Comparison of ENCODE assay signal across 8 cellular contexts in genomic region chr5:93581738-93582414, GRCh38. TPM values are rescaled to one million over a fixed set of nuclear protein-coding genes. Genes with fewer than 3 reads are reported as not detected.
DNase-seq lines count a peak whose midpoint lies in the region; ATAC-seq, FAIRE-seq and TF ChIP-seq lines count a peak whose summit lies in the region.

No MANE protein-coding gene starts in this region.

- H3K27me3 ChIP-seq in GM06990 (replicated peaks; ENCODE audit: control insufficient read depth, insufficient read depth, low read length) = no peaks in the 10 kb centered on the region; the same call in none of the 2 replicates
- H3K27me3 ChIP-seq in CD4-positive, alpha-beta T cell (ENCODE audit: control insufficient read depth, insufficient read depth, low read length) = peaks cover 81% of the 10 kb centered on the region
- peaks cover 55 to 97% of the 10 kb centered on the region in 2 donors for H3K27me3 ChIP-seq in left lung

- no peak for FAIRE-seq in GM19239 (lab: Jason Lieb, UNC)

- peaks cover 11 to 46% of the 10 kb centered on the region in 2 donors for H3K4me1 ChIP-seq in left lung

- H3K36me3 Mint-ChIP-seq in CD4-positive, alpha-beta T cell (ENCODE audit: low read depth) = no peaks in the 10 kb centered on the region

- intact Hi-C loops in CD4-positive, alpha-beta T cell (cut with DNase I, micrococcal nuclease) = loop anchor here (1.0 to 5.0 kb wide), 5 partner anchors 35 to 1155 kb away; no protein-coding TSS in a partner anchor
- intact Hi-C loops in left lung (cut with DNase I) = loop anchor here in 1 of 2 donors (10.0 kb wide), 1 partner anchor 213 kb away; no protein-coding TSS in a partner anchor

- H3K4me3 Mint-ChIP-seq in CD4-positive, alpha-beta T cell = no peak overlapping the region

- CTCF ChIA-PET in CD4-positive, alpha-beta T cell (lab: Charles Lee) = interaction anchor here (0.7 kb wide), 1 partner anchor 525 kb away, joined by 3 read pairs; no protein-coding TSS in a partner anchor

- ATAC-seq in CD4-positive, alpha-beta T cell (ENCODE audit: poor library complexity) = no peak
- ATAC-seq in GM21576 (IDR thresholded peaks at IDR 0.05; ENCODE audit: unreplicated experiment) = no peak
- no peak for ATAC-seq in left lung

- TF ChIP-seq CTCF in GM06990 (IDR thresholded peaks at IDR 0.05; ENCODE audit: insufficient read depth, low read length, poor library complexity, severe bottlenecking) = no peak
- TF ChIP-seq CTCF in CD4-positive, alpha-beta T cell (IDR thresholded peaks at IDR 0.05) = no peak
- no peak for TF ChIP-seq CTCF in left lung (IDR thresholded peaks at IDR 0.05)

- peaks cover 55% of the 10 kb centered on the region for H3K27me3 Mint-ChIP-seq in CD4-positive, alpha-beta T cell

- POLR2A ChIA-PET in CD4-positive, alpha-beta T cell (lab: Charles Lee) = no interaction called here

- DNase-seq in GM06990 (ENCODE audit: extremely low read depth, insufficient read length) = no peak
- DNase-seq in NCI-H226 = peak; percentile 73
- peak; percentile 54 for DNase-seq in dermis blood vessel endothelial cell
- DNase-seq in renal cortical epithelial cell (ENCODE audit: low read depth) = peak; percentile 45
- DNase-seq in CD4-positive, alpha-beta T cell = no peak
- DNase-seq in GM19239 (ENCODE audit: insufficient read length, low spot score) = no peak
- no peak for DNase-seq in left lung

- peaks cover 31% of the 10 kb centered on the region for H3K4me1 Mint-ChIP-seq in CD4-positive, alpha-beta T cell (ENCODE audit: low read depth)

- H3K4me3 ChIP-seq in GM06990 (replicated peaks; ENCODE audit: low read depth, low read length) (peak overlapping the region; percentile 14), left lung (peak overlapping the region in 1 of 2 donors; percentile 15)

- H3K9me3 Mint-ChIP-seq in CD4-positive, alpha-beta T cell = no peaks in the 10 kb centered on the region

- H3K9me3 ChIP-seq in CD4-positive, alpha-beta T cell (ENCODE audit: control insufficient read depth, low read length) = no peaks in the 10 kb centered on the region
- no peaks in the 10 kb centered on the region for H3K9me3 ChIP-seq in left lung

- H3K27ac ChIP-seq in CD4-positive, alpha-beta T cell (ENCODE audit: low read depth, low read length) = no peak overlapping the region
- H3K27ac ChIP-seq in left lung = peak overlapping the region in 1 of 2 donors; percentile 87

- no peaks in the 10 kb centered on the region for H3K36me3 ChIP-seq in GM06990 (ENCODE audit: control insufficient read depth, insufficient read depth, low read length)
- no peaks in the 10 kb centered on the region for H3K36me3 ChIP-seq in left lung

- no peak overlapping the region for H3K27ac Mint-ChIP-seq in CD4-positive, alpha-beta T cell

RNA-seq across cellular contexts. Expression of gene NR2F1-AS1, which starts 0.9 kb away (rescaled TPM):
- total RNA-seq in dermis blood vessel endothelial cell (11.2 and 18.4 TPM in 2 replicates), renal cortical epithelial cell (0.69 and 1.8 TPM in 2 replicates), left lung (10 to 100 TPM; 10.5 to 18.3 TPM)
- total RNA-seq in CD4-positive, alpha-beta T cell = not detected

RNA-seq across cellular contexts. Expression of gene NR2F1, which starts 1.1 kb away (rescaled TPM):
- total RNA-seq in dermis blood vessel endothelial cell = 34.7 and 98.7 TPM in 2 replicates
- total RNA-seq in renal cortical epithelial cell = 0.35 and 3.4 TPM in 2 replicates
- total RNA-seq in CD4-positive, alpha-beta T cell = not detected
- 10 to 100 TPM; 50.7 to 69.1 TPM for total RNA-seq in left lung

Comparison
In these comparisons a context has a peak if more than half of its experiments do, and no peak if none do; other contexts are left out.
1. DNase-seq: peak in NCI-H226 (single experiment), dermis blood vessel endothelial cell (single experiment) and renal cortical epithelial cell (single experiment); none in GM06990 (single experiment), CD4-positive, alpha-beta T cell (0 of 10), GM19239 (single experiment) and left lung (0 of 2).